ENCODE assay signal across 42 cellular contexts in genomic region chr13:46082324-46082723, GRCh38. TPM values are rescaled to one million over a fixed set of nuclear protein-coding genes. Genes with fewer than 3 reads are reported as not detected.
"Had no signal": no experiment of that assay in that cellular context is flagged by ENCODE, and none has a peak within 500 bp of the region (broad histone marks: within the 10 kb centered on the region; RNA-seq: fewer than 3 reads in every experiment).

No MANE protein-coding gene starts in this region.

- H3K4me1 Mint-ChIP-seq: brain had no signal

- H3K9me3 Mint-ChIP-seq: activated naive CD4-positive, alpha-beta T cell treated with anti-CD3 and anti-CD28 coated beads for 36 hours; activated naive CD4-positive, alpha-beta T cell treated with anti-CD3 and anti-CD28 coated beads, Interleukin-2, amount 10 ng/mL, durations not matched to agents 7 days and 5 days; activated naive CD4-positive, alpha-beta T cell treated with anti-CD3 and anti-CD28 coated beads, Interleukin-2, amount 50 U/mL, for 24 hours; activated naive CD4-positive, alpha-beta T cell treated with anti-CD3 and anti-CD28 coated beads, Interleukin-2, amount 50 U/mL, for 72 hours; activated naive CD8-positive, alpha-beta T cell treated with anti-CD3 and anti-CD28 coated beads for 36 hours; activated naive CD8-positive, alpha-beta T cell treated with anti-CD3 and anti-CD28 coated beads, Interleukin-2, amount 50 U/mL, for 24 hours; activated T-cell treated with anti-CD3 and anti-CD28 coated beads, Interleukin-2, amount 50 U/mL, for 24 hours; activated T-cell treated with anti-CD3 and anti-CD28 coated beads, Interleukin-2, amount 50 U/mL, for 4 hours; activated T-cell treated with anti-CD3 and anti-CD28 coated beads, Interleukin-2, amount 50 U/mL, for 72 hours; activated T-helper 1 cell treated with anti-CD3 and anti-CD28 coated beads, Interleukin-12 subunit alpha, Interleukin-12 subunit beta, Interleukin-2, Interleukin-4 antibody, amounts not matched to agents 30 ng/mL and 10 ng/mL and 1 ng/mL, durations not matched to agents 14 hours and 24 hours and 36 hours; activated T-helper 17 cell treated with anti-CD3 and anti-CD28 coated beads, Interleukin-2, amount 50 U/mL, for 72 hours; activated T-helper 2 cell treated with anti-CD3 and anti-CD28 coated beads, Interferon-gamma antibody, Interleukin-2, Interleukin-4, amounts not matched to agents 10 μg/mL and 5 μg/mL and 100 μg/mL, durations not matched to agents 14 hours and 24 hours and 36 hours; brain; central memory CD8-positive, alpha-beta T cell had no signal

- H3K4me3 ChIP-seq: adrenal gland, ascending aorta, body of pancreas, breast epithelium, cardiac muscle cell had no signal

- H3K36me3 ChIP-seq: adrenal gland, ascending aorta, brain microvascular endothelial cell, breast epithelium, cardiac muscle cell had no signal

- FAIRE-seq: astrocyte had no signal

- H3K27me3 Mint-ChIP-seq: activated naive CD4-positive, alpha-beta T cell treated with anti-CD3 and anti-CD28 coated beads, Interleukin-2, amount 50 U/mL, for 24 hours; activated naive CD8-positive, alpha-beta T cell; activated naive CD8-positive, alpha-beta T cell treated with anti-CD3 and anti-CD28 coated beads for 36 hours; activated naive CD8-positive, alpha-beta T cell treated with anti-CD3 and anti-CD28 coated beads, Interleukin-2, amount 50 U/mL, for 24 hours; activated T-cell treated with anti-CD3 and anti-CD28 coated beads, Interleukin-2, amount 50 U/mL, for 24 hours; activated T-helper 17 cell treated with anti-CD3 and anti-CD28 coated beads, Interleukin-2, amount 50 U/mL, for 72 hours; central memory CD8-positive, alpha-beta T cell had no signal

- H3K4me3 Mint-ChIP-seq: activated naive CD4-positive, alpha-beta T cell treated with anti-CD3 and anti-CD28 coated beads for 36 hours; activated naive CD4-positive, alpha-beta T cell treated with anti-CD3 and anti-CD28 coated beads, Interleukin-2, amount 10 ng/mL, durations not matched to agents 7 days and 5 days; activated naive CD4-positive, alpha-beta T cell treated with anti-CD3 and anti-CD28 coated beads, Interleukin-2, amount 50 U/mL, for 24 hours; activated naive CD8-positive, alpha-beta T cell; activated naive CD8-positive, alpha-beta T cell treated with anti-CD3 and anti-CD28 coated beads for 36 hours; activated naive CD8-positive, alpha-beta T cell treated with anti-CD3 and anti-CD28 coated beads, Interleukin-2, amount 10 ng/mL, durations not matched to agents 7 days and 5 days; activated naive CD8-positive, alpha-beta T cell treated with anti-CD3 and anti-CD28 coated beads, Interleukin-2, amount 50 U/mL, for 24 hours; activated T-cell treated with anti-CD3 and anti-CD28 coated beads, Interleukin-2, amount 50 U/mL, for 24 hours; activated T-cell treated with anti-CD3 and anti-CD28 coated beads, Interleukin-2, amount 50 U/mL, for 4 hours; activated T-cell treated with anti-CD3 and anti-CD28 coated beads, Interleukin-2, amount 50 U/mL, for 72 hours; activated T-helper 1 cell treated with anti-CD3 and anti-CD28 coated beads, Interleukin-12 subunit alpha, Interleukin-12 subunit beta, Interleukin-2, Interleukin-4 antibody, amounts not matched to agents 30 ng/mL and 10 ng/mL and 1 ng/mL, durations not matched to agents 14 hours and 24 hours and 36 hours; activated T-helper 17 cell treated with anti-CD3 and anti-CD28 coated beads, Interleukin-2, amount 50 U/mL, for 72 hours; brain; central memory CD8-positive, alpha-beta T cell had no signal

- H3K27me3 ChIP-seq: adrenal gland, ascending aorta, body of pancreas, breast epithelium, cardiac muscle cell had no signal

- H3K27ac Mint-ChIP-seq: activated naive CD4-positive, alpha-beta T cell treated with anti-CD3 and anti-CD28 coated beads for 36 hours; activated naive CD4-positive, alpha-beta T cell treated with anti-CD3 and anti-CD28 coated beads, Interleukin-2, amount 10 ng/mL, durations not matched to agents 7 days and 5 days; activated naive CD4-positive, alpha-beta T cell treated with anti-CD3 and anti-CD28 coated beads, Interleukin-2, amount 50 U/mL, for 24 hours; activated naive CD4-positive, alpha-beta T cell treated with anti-CD3 and anti-CD28 coated beads, Interleukin-2, amount 50 U/mL, for 72 hours; activated naive CD8-positive, alpha-beta T cell; activated naive CD8-positive, alpha-beta T cell treated with anti-CD3 and anti-CD28 coated beads for 36 hours; activated naive CD8-positive, alpha-beta T cell treated with anti-CD3 and anti-CD28 coated beads, Interleukin-2, amount 10 ng/mL, durations not matched to agents 7 days and 5 days; activated naive CD8-positive, alpha-beta T cell treated with anti-CD3 and anti-CD28 coated beads, Interleukin-2, amount 50 U/mL, for 24 hours; activated T-cell treated with anti-CD3 and anti-CD28 coated beads, Interleukin-2, amount 50 U/mL, for 24 hours; activated T-cell treated with anti-CD3 and anti-CD28 coated beads, Interleukin-2, amount 50 U/mL, for 72 hours; activated T-helper 1 cell treated with anti-CD3 and anti-CD28 coated beads, Interleukin-12 subunit alpha, Interleukin-12 subunit beta, Interleukin-2, Interleukin-4 antibody, amounts not matched to agents 30 ng/mL and 10 ng/mL and 1 ng/mL, durations not matched to agents 14 hours and 24 hours and 36 hours; activated T-helper 17 cell treated with anti-CD3 and anti-CD28 coated beads, Interleukin-2, amount 50 U/mL, for 72 hours; activated T-helper 2 cell treated with anti-CD3 and anti-CD28 coated beads, Interferon-gamma antibody, Interleukin-2, Interleukin-4, amounts not matched to agents 10 μg/mL and 5 μg/mL and 100 μg/mL, durations not matched to agents 14 hours and 24 hours and 36 hours had no signal

- H3K36me3 Mint-ChIP-seq: activated naive CD4-positive, alpha-beta T cell treated with anti-CD3 and anti-CD28 coated beads, Interleukin-2, amount 10 ng/mL, durations not matched to agents 7 days and 5 days; activated naive CD4-positive, alpha-beta T cell treated with anti-CD3 and anti-CD28 coated beads, Interleukin-2, amount 50 U/mL, for 24 hours; activated naive CD4-positive, alpha-beta T cell treated with anti-CD3 and anti-CD28 coated beads, Interleukin-2, amount 50 U/mL, for 72 hours; activated naive CD8-positive, alpha-beta T cell; activated naive CD8-positive, alpha-beta T cell treated with anti-CD3 and anti-CD28 coated beads for 36 hours; activated naive CD8-positive, alpha-beta T cell treated with anti-CD3 and anti-CD28 coated beads, Interleukin-2, amount 10 ng/mL, durations not matched to agents 7 days and 5 days; brain had no signal

- DNase-seq: activated effector memory CD4-positive, alpha-beta T cell treated with anti-CD3 and anti-CD28 coated beads, Interleukin-2, amount 50 U/mL, for 16 hours; activated effector memory CD4-positive, alpha-beta T cell treated with Interleukin-2 at 50 U/mL for 16 hours; activated gamma-delta T cell; activated gamma-delta T cell treated with Interleukin-2 at 50 U/mL for 16 hours; activated naive CD4-positive, alpha-beta T cell; activated naive CD4-positive, alpha-beta T cell treated with anti-CD3 and anti-CD28 coated beads for 36 hours; activated naive CD4-positive, alpha-beta T cell treated with anti-CD3 and anti-CD28 coated beads, Interleukin-2, amount 10 ng/mL, durations not matched to agents 7 days and 5 days; activated naive CD4-positive, alpha-beta T cell treated with anti-CD3 and anti-CD28 coated beads, Interleukin-2, amount 50 U/mL, for 16 hours; activated naive CD4-positive, alpha-beta T cell treated with Interleukin-2 at 50 U/mL for 16 hours; activated naive CD8-positive, alpha-beta T cell treated with anti-CD3 and anti-CD28 coated beads for 36 hours; activated naive CD8-positive, alpha-beta T cell treated with anti-CD3 and anti-CD28 coated beads, Interleukin-2, amount 10 ng/mL, durations not matched to agents 7 days and 5 days; activated naive CD8-positive, alpha-beta T cell treated with anti-CD3 and anti-CD28 coated beads, Interleukin-2, amount 50 U/mL, for 24 hours; activated T-cell treated with anti-CD3 and anti-CD28 coated beads for 4 hours; activated T-cell treated with anti-CD3 and anti-CD28 coated beads, Interleukin-2, amount 50 U/mL, for 1 hour; activated T-cell treated with anti-CD3 and anti-CD28 coated beads, Interleukin-2, amount 50 U/mL, for 24 hours; activated T-cell treated with anti-CD3 and anti-CD28 coated beads, Interleukin-2, amount 50 U/mL, for 4 hours; activated T-cell treated with anti-CD3 and anti-CD28 coated beads, Interleukin-2, amount 50 U/mL, for 48 hours; activated T-cell treated with anti-CD3 and anti-CD28 coated beads, Interleukin-2, amount 50 U/mL, for 72 hours; adrenal gland; amniotic stem cell; amygdala; anterior cingulate cortex; aorta; body of pancreas; brain microvascular endothelial cell; central memory CD4-positive, alpha-beta T cell; cerebellar nuclear complex had no signal

RNA-seq across cellular contexts. Expression of gene CPB2, which starts 22.5 kb away (rescaled TPM):
- total RNA-seq: activated naive CD4-positive, alpha-beta T cell treated with anti-CD3 and anti-CD28 coated beads for 36 hours; activated naive CD4-positive, alpha-beta T cell treated with anti-CD3 and anti-CD28 coated beads, Interleukin-2, amount 50 U/mL, for 72 hours; activated naive CD8-positive, alpha-beta T cell treated with anti-CD3 and anti-CD28 coated beads for 36 hours; activated naive CD8-positive, alpha-beta T cell treated with anti-CD3 and anti-CD28 coated beads, Interleukin-2, amount 10 ng/mL, durations not matched to agents 7 days and 5 days; activated T-cell treated with anti-CD3 and anti-CD28 coated beads, Interleukin-2, amount 50 U/mL, for 72 hours; activated T-helper 1 cell treated with anti-CD3 and anti-CD28 coated beads, Interleukin-12 subunit alpha, Interleukin-12 subunit beta, Interleukin-2, Interleukin-4 antibody, amounts not matched to agents 30 ng/mL and 10 ng/mL and 1 ng/mL, durations not matched to agents 14 hours and 24 hours and 36 hours; activated T-helper 17 cell treated with anti-CD3 and anti-CD28 coated beads, Interleukin-2, amount 50 U/mL, for 72 hours; activated T-helper 2 cell treated with anti-CD3 and anti-CD28 coated beads, Interferon-gamma antibody, Interleukin-2, Interleukin-4, amounts not matched to agents 10 μg/mL and 5 μg/mL and 100 μg/mL, durations not matched to agents 14 hours and 24 hours and 36 hours; aorta; ascending aorta; astrocyte; breast epithelium; cardiac muscle cell; cardiac septum; cerebellum; chondrocyte had no signal
